ENCODE assay signal across 15 cellular contexts in the genomic region with DNA sequence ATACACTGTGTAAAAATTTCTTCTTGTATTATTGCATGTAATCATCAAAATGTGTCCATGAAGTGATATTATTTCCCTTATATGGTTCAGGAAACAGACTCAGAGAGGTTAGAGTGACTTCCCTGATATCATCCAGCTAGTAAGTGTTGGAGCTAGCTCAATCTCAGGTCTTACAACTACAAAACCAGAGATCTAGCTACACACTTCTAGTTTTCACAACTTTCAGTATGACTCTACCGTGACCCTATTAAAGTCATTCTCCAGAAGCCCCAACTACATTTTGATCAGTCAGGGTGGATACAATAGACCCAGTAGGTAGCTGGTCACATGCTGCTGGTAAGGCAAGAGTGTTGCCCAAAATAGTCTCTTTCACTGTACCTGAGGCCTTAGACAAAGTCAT.
"Had no signal": no experiment of that assay in that cellular context is flagged by ENCODE, and none has a peak within 500 bp of the region (broad histone marks: within the 10 kb centered on the region; RNA-seq: fewer than 3 reads in every experiment).

No MANE protein-coding gene starts in this region.

- H3K9me3 ChIP-seq: gastroesophageal sphincter, heart right ventricle, ovary, thyroid gland had no signal

- H3K36me3 ChIP-seq: gastroesophageal sphincter, heart right ventricle, ovary, thyroid gland, WERI-Rb-1 had no signal

- H3K27ac ChIP-seq: gastroesophageal sphincter, heart right ventricle, ovary, thyroid gland, WERI-Rb-1 had no signal

- H3K4me1 ChIP-seq: thyroid gland had no signal

- DNase-seq: activated CD4-positive, alpha-beta T cell treated with anti-CD3 and anti-CD28 coated beads for 48 hours; activated CD8-positive, alpha-beta memory T cell treated with anti-CD3 and anti-CD28 coated beads, Interleukin-2, amount 50 U/mL, for 4 hours; activated CD8-positive, alpha-beta T cell treated with anti-CD3 and anti-CD28 coated beads, Interleukin-2, amount 10 ng/mL, durations not matched to agents 7 days and 5 days; activated effector memory CD4-positive, alpha-beta T cell treated with anti-CD3 and anti-CD28 coated beads, Interleukin-2, amount 50 U/mL, for 16 hours; activated T-cell treated with anti-CD3 and anti-CD28 coated beads, Interleukin-2, amount 50 U/mL, for 48 hours; amniotic stem cell; erythroblast; mammary epithelial cell; ovary; stimulated activated CD4-positive, alpha-beta T cell treated with anti-CD3 and anti-CD28 coated beads, Interleukin-1b, Interleukin-23, amount 100 ng/mL, for 48 hours; thyroid gland had no signal

- ATAC-seq: activated CD8-positive, alpha-beta T cell treated with anti-CD3 and anti-CD28 coated beads, Interleukin-2, amount 10 ng/mL, durations not matched to agents 7 days and 5 days; gastroesophageal sphincter; sciatic nerve had no signal

- H3K27me3 ChIP-seq: gastroesophageal sphincter, heart right ventricle, ovary, thyroid gland had no signal

- H3K4me3 ChIP-seq: gastroesophageal sphincter, heart right ventricle, ovary, thyroid gland had no signal
